8 cellular contexts compared by ENCODE assay signal in the genomic region with DNA sequence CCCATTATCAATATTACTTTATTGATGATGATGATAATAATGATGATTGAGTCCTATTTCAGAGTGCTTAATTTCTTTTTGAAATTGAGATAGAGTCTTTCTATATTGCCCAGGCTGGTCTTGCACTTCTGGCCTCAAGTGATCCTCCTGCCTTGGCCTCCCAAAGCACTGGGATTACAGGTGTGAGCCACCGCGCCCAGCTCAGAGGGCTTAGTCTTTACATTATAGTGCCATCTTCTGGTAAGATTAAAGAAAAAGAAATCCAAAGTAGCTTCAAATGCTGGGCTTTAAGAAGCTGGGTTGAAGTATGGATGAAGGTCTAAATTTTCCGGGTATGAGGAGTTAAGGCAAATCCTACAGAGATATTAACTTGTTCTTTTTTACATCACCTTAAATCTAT. TPM values are rescaled to one million over a fixed set of nuclear protein-coding genes. Genes with fewer than 3 reads are reported as not detected.
A peak's percentile ranks its signal among the peaks of the same experiment; 100 is the strongest.
DNase-seq lines count a peak whose midpoint lies in the region; ATAC-seq, FAIRE-seq and TF ChIP-seq lines count a peak whose summit lies in the region.

No MANE protein-coding gene starts in this region.

- no peak for FAIRE-seq in pancreas (lab: Jason Lieb, UNC)

- no peak overlapping the region for H3K27ac ChIP-seq in pancreas

- 34 to 43% methylated on average over 3 of the region's 3 CpGs for WGBS in pancreas, 2 donors

- H3K27me3 Mint-ChIP-seq in activated T-cell treated with anti-CD3 and anti-CD28 coated beads, Interleukin-2, amount 50 U/mL, for 24 hours = peaks cover 3% of the 10 kb centered on the region
- H3K27me3 Mint-ChIP-seq in progenitor cell of endocrine pancreas = peaks cover 34% of the 10 kb centered on the region

- H3K9me3 Mint-ChIP-seq in activated T-cell treated with anti-CD3 and anti-CD28 coated beads, Interleukin-2, amount 50 U/mL, for 24 hours = no peaks in the 10 kb centered on the region
- H3K9me3 Mint-ChIP-seq in progenitor cell of endocrine pancreas (ENCODE audit: low read depth) = no peaks in the 10 kb centered on the region

- peaks cover 17% of the 10 kb centered on the region for H3K4me1 Mint-ChIP-seq in activated T-cell treated with anti-CD3 and anti-CD28 coated beads, Interleukin-2, amount 50 U/mL, for 24 hours (ENCODE audit: low read depth)
- H3K4me1 Mint-ChIP-seq in progenitor cell of endocrine pancreas (ENCODE audit: low read depth) = peaks cover 5% of the 10 kb centered on the region

- H3K9me3 ChIP-seq in adipocyte (ENCODE audit: control insufficient read depth, low read length) (no peaks in the 10 kb centered on the region), pancreas (no peaks in the 10 kb centered on the region)

- H3K4me3 Mint-ChIP-seq in activated T-cell treated with anti-CD3 and anti-CD28 coated beads, Interleukin-2, amount 50 U/mL, for 24 hours = no peak overlapping the region
- no peak overlapping the region for H3K4me3 Mint-ChIP-seq in progenitor cell of endocrine pancreas (ENCODE audit: low read depth)

- peak; percentile 42 for DNase-seq in activated T-cell treated with anti-CD3 and anti-CD28 coated beads, Interleukin-2, amount 50 U/mL, for 24 hours
- no peak for DNase-seq in activated T-cell treated with anti-CD3 and anti-CD28 coated beads for 4 hours
- peak; percentile 18 for DNase-seq in NCI-H460 (ENCODE audit: extremely low read depth, low read depth)
- DNase-seq in adipocyte (ENCODE audit: low read depth) = peak; percentile 36
- DNase-seq in progenitor cell of endocrine pancreas (ENCODE audit: low spot score, unreplicated experiment) = no peak
- no peak for DNase-seq in pancreas
- no peak for DNase-seq in NCI-H1105 treated with DMSO at 0.1 percent for 48 hours (lab: John Stamatoyannopoulos, UW)

- H3K9ac ChIP-seq in adipocyte (ENCODE audit: low read length) = no peak overlapping the region

- H3K36me3 ChIP-seq in adipocyte (ENCODE audit: control insufficient read depth, insufficient read depth, low read length, severe bottlenecking) (no peaks in the 10 kb centered on the region), pancreas (no peaks in the 10 kb centered on the region)

- peaks cover 4% of the 10 kb centered on the region for H3K36me3 Mint-ChIP-seq in activated T-cell treated with anti-CD3 and anti-CD28 coated beads, Interleukin-2, amount 50 U/mL, for 24 hours (ENCODE audit: low read depth)
- no peaks in the 10 kb centered on the region for H3K36me3 Mint-ChIP-seq in progenitor cell of endocrine pancreas (ENCODE audit: insufficient read depth)

- H3K27me3 ChIP-seq in adipocyte (replicated peaks; ENCODE audit: control insufficient read depth, insufficient read depth, low read length) (peaks cover 2% of the 10 kb centered on the region), pancreas (peaks cover 0 to 8% (median 0%) of the 10 kb centered on the region in 4 donors)

- H3K4me3 ChIP-seq in adipocyte (ENCODE audit: low read length) (no peak overlapping the region), pancreas (no peak overlapping the region)

- TF ChIP-seq CTCF in progenitor cell of endocrine pancreas (IDR thresholded peaks at IDR 0.05; ENCODE audit: unreplicated experiment) (peak; percentile 24), pancreas (IDR thresholded peaks at IDR 0.05) (no peak)

- no peak overlapping the region for H3K27ac Mint-ChIP-seq in activated T-cell treated with anti-CD3 and anti-CD28 coated beads, Interleukin-2, amount 50 U/mL, for 24 hours
- H3K27ac Mint-ChIP-seq in progenitor cell of endocrine pancreas = no peak overlapping the region

- intact Hi-C loops in pancreas (cut with DNase I) = no loop called here

- no peak for ATAC-seq in pancreas
- ATAC-seq in HG02642 (IDR thresholded peaks at IDR 0.05; ENCODE audit: poor library complexity, unreplicated experiment) = no peak

- H3K4me1 ChIP-seq in adipocyte (ENCODE audit: control insufficient read depth, insufficient read depth, low read length) = peaks cover 6% of the 10 kb centered on the region
- peaks cover 0 to 4% (median 0%) of the 10 kb centered on the region in 3 donors for H3K4me1 ChIP-seq in pancreas

RNA-seq across cellular contexts. Expression of a gene that starts 3.4 kb away (rescaled TPM):
- total RNA-seq in NCI-H460 (2014; rRNA removed; shearing (Covaris generic)) = 6.6 and 9.4 TPM in 2 replicates
- polyA plus RNA-seq in NCI-H460 (2014; cell fraction: nucleus; rRNA removed) = 34.4 and 36.8 TPM in 2 replicates
- total RNA-seq in progenitor cell of endocrine pancreas (21.4 and 21.6 TPM in 2 replicates), pancreas (1 to 10 TPM; 5.4 to 9.9 (median 7.6) TPM)
- polyA plus RNA-seq in pancreas = 10 to 100 TPM; 10.4 to 14.4 TPM

RNA-seq across cellular contexts. Expression of a gene that starts 11.8 kb away (rescaled TPM):
- total RNA-seq in NCI-H460 (2014; rRNA removed; shearing (Covaris generic)) = not detected in 2 replicates
- polyA plus RNA-seq in NCI-H460 (2014; cell fraction: nucleus; rRNA removed) = not detected in 2 replicates
- total RNA-seq in progenitor cell of endocrine pancreas = not detected in 2 replicates
- under 1 TPM in 2 of 6 donors, not detected in 4; 0.41 to 0.83 TPM for total RNA-seq in pancreas
- polyA plus RNA-seq in pancreas = not detected

Comparison
In these comparisons a context has a peak if more than half of its experiments do, and no peak if none do; other contexts are left out.
1. DNase-seq: peak in activated T-cell treated with anti-CD3 and anti-CD28 coated beads, Interleukin-2, amount 50 U/mL, for 24 hours (single experiment), NCI-H460 (single experiment) and adipocyte (single experiment); none in activated T-cell treated with anti-CD3 and anti-CD28 coated beads for 4 hours (single experiment), progenitor cell of endocrine pancreas (single experiment), pancreas (0 of 6) and NCI-H1105 treated with DMSO at 0.1 percent for 48 hours (single experiment).